Comparison of ENCODE assay signal across 1 cellular context in the genomic region with DNA sequence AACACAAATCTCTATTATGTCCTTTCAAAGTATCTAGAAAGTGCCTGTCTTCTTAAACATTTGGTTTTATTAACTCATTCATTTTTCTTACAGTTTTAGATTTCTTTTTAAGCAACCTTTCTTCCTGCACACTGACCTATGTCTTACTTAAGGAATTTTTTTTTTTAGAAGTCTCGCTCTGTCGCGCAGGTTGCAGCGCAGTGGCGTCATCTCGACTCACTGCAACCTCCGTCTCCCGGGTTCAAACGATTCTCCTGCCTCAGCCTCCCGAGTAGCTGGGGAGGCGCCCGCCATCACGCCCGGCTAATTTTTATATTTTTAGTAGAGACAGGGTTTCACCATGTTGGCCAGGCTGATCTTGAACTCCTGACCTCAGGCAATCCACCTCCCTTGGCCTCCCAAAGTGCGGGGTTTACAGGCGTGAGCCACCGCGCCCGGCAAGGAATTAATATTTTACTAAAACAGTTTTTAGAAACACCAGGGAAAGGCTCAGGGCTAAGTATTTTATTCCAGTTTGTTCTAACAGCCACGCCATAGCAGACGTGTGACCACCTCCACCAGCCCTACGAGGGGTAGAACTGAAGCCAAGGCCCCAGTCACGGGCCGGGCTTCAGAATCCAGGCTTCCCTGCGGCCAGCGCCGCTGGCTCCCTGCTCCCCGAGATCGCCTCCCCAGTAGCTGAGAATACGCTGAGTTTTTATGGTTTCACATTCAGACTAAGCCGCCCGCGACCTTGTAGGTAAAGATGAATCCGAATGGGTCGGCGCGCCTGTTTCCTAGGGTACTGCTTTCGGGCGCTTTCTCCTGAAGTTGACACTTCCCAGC.
A peak's percentile ranks its signal among the peaks of the same experiment; 100 is the strongest.
TF ChIP-seq lines count a peak whose summit lies in the region.

No MANE protein-coding gene starts in this region.

TF ChIP-seq in K562, 482 proteins besides CTCF, POLR2A, EP300 and RAD21 (continued from another document and continues in another):
- no peak for TF ChIP-seq SMARCB1 (IDR thresholded peaks at IDR 0.05; ENCODE audit: insufficient read length, low read depth)
- TF ChIP-seq ZNF644 (tag; IDR thresholded peaks at IDR 0.05; ENCODE audit: low read depth) = no peak
- no peak for TF ChIP-seq ZNF217 (CRISPR knock-in tag; IDR thresholded peaks at IDR 0.05)
- TF ChIP-seq, protein P1, sequence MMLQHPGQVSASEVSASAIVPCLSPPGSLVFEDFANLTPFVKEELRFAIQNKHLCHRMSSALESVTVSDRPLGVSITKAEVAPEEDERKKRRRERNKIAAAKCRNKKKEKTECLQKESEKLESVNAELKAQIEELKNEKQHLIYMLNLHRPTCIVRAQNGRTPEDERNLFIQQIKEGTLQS (IDR thresholded peaks at IDR 0.05) = peak; percentile 90
- TF ChIP-seq, protein P1 (CRISPR knock-in tag; conservative IDR thresholded peaks at IDR 0.05) = no peak
- TF ChIP-seq ZBTB9 (CRISPR knock-in tag; IDR thresholded peaks at IDR 0.05) = peak; percentile 44; the same call in 1 of the 2 replicates
- TF ChIP-seq DIDO1 (tag; IDR thresholded peaks at IDR 0.05; ENCODE audit: low read depth) = no peak; the same call in 1 of the 2 replicates
- no peak for TF ChIP-seq ZNF124 (CRISPR knock-in tag; IDR thresholded peaks at IDR 0.05)
- TF ChIP-seq, protein P2, sequence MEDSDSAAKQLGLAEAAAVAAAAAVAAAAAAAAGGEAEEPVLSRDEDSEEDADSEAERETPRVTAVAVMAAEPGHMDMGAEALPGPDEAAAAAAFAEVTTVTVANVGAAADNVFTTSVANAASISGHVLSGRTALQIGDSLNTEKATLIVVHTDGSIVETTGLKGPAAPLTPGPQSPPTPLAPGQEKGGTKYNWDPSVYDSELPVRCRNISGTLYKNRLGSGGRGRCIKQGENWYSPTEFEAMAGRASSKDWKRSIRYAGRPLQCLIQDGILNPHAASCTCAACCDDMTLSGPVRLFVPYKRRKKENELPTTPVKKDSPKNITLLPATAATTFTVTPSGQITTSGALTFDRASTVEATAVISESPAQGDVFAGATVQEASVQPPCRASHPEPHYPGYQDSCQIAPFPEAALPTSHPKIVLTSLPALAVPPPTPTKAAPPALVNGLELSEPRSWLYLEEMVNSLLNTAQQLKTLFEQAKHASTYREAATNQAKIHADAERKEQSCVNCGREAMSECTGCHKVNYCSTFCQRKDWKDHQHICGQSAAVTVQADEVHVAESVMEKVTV (CRISPR knock-in tag; IDR thresholded peaks at IDR 0.05) = peak; percentile 26; the same call in 1 of the 2 replicates
- 0 out of 2 replicates have a peak, but pooled peaks have one; percentile 29 for TF ChIP-seq CHAMP1 (IDR thresholded peaks at IDR 0.05)
- TF ChIP-seq, protein P3, sequence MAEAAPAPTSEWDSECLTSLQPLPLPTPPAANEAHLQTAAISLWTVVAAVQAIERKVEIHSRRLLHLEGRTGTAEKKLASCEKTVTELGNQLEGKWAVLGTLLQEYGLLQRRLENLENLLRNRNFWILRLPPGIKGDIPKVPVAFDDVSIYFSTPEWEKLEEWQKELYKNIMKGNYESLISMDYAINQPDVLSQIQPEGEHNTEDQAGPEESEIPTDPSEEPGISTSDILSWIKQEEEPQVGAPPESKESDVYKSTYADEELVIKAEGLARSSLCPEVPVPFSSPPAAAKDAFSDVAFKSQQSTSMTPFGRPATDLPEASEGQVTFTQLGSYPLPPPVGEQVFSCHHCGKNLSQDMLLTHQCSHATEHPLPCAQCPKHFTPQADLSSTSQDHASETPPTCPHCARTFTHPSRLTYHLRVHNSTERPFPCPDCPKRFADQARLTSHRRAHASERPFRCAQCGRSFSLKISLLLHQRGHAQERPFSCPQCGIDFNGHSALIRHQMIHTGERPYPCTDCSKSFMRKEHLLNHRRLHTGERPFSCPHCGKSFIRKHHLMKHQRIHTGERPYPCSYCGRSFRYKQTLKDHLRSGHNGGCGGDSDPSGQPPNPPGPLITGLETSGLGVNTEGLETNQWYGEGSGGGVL (CRISPR knock-in tag; IDR thresholded peaks at IDR 0.05) = no peak
- TF ChIP-seq AFF1 (IDR thresholded peaks at IDR 0.05; ENCODE audit: low read depth in 1 of 2, partially characterized antibody in 2 of 2) = peak in 1 of 2 experiments; percentile 82
- TF ChIP-seq ZNF79 (CRISPR knock-in tag; IDR thresholded peaks at IDR 0.05; ENCODE audit: low read depth) = no peak
- no peak for TF ChIP-seq NFIX (CRISPR knock-in tag; IDR thresholded peaks at IDR 0.05; ENCODE audit: low read depth)
- no peak; the same call in 1 of the 2 replicates for TF ChIP-seq ZNF41 (CRISPR knock-in tag; conservative IDR thresholded peaks at IDR 0.05)
- no peak for TF ChIP-seq ZNF740 (CRISPR knock-in tag; IDR thresholded peaks at IDR 0.05)
- no peak for TF ChIP-seq ZNF740 (tag; IDR thresholded peaks at IDR 0.05)
- TF ChIP-seq RBM34 (IDR thresholded peaks at IDR 0.05; ENCODE audit: borderline replicate concordance, insufficient read depth, low read length) = no peak
- peak; percentile 10 for TF ChIP-seq POLR2B (IDR thresholded peaks at IDR 0.05; ENCODE audit: low read depth, partially characterized antibody)
- peak; percentile 60; the same call in 1 of the 2 replicates for TF ChIP-seq TGIF2 (CRISPR knock-in tag; IDR thresholded peaks at IDR 0.05)
- TF ChIP-seq, protein P4, sequence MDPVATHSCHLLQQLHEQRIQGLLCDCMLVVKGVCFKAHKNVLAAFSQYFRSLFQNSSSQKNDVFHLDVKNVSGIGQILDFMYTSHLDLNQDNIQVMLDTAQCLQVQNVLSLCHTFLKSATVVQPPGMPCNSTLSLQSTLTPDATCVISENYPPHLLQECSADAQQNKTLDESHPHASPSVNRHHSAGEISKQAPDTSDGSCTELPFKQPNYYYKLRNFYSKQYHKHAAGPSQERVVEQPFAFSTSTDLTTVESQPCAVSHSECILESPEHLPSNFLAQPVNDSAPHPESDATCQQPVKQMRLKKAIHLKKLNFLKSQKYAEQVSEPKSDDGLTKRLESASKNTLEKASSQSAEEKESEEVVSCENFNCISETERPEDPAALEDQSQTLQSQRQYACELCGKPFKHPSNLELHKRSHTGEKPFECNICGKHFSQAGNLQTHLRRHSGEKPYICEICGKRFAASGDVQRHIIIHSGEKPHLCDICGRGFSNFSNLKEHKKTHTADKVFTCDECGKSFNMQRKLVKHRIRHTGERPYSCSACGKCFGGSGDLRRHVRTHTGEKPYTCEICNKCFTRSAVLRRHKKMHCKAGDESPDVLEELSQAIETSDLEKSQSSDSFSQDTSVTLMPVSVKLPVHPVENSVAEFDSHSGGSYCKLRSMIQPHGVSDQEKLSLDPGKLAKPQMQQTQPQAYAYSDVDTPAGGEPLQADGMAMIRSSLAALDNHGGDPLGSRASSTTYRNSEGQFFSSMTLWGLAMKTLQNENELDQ (CRISPR knock-in tag; IDR thresholded peaks at IDR 0.05; ENCODE audit: borderline replicate concordance) = no peak
- peak; percentile 42; the same call in 1 of the 2 replicates for TF ChIP-seq NBN (IDR thresholded peaks at IDR 0.05; ENCODE audit: low read depth)
- no peak for TF ChIP-seq RAD51 (IDR thresholded peaks at IDR 0.05; ENCODE audit: borderline replicate concordance, low read depth)
- 0 out of 2 replicates have a peak, but pooled peaks have one; percentile 22 for TF ChIP-seq SMAD3 (CRISPR knock-in tag; conservative IDR thresholded peaks at IDR 0.05)
- no peak for TF ChIP-seq YBX1 (IDR thresholded peaks at IDR 0.05)
- no peak for TF ChIP-seq FUS (optimal IDR thresholded peaks at IDR 0.05; ENCODE audit: low read depth, low read length)
- TF ChIP-seq ZNF586 (CRISPR knock-in tag; conservative IDR thresholded peaks at IDR 0.05) = no peak
- TF ChIP-seq FOXA1 (IDR thresholded peaks at IDR 0.05; ENCODE audit: borderline replicate concordance) = no peak
- no peak for TF ChIP-seq SLC30A9 (CRISPR knock-in tag; IDR thresholded peaks at IDR 0.05)
- TF ChIP-seq CEBPG (CRISPR knock-in tag; IDR thresholded peaks at IDR 0.05) = peak; percentile 96
- peak; percentile 93 to 94 for TF ChIP-seq CEBPG (tag; conservative IDR thresholded peaks at IDR 0.05 in 1 of 2, IDR thresholded peaks at IDR 0.05 in 1 of 2)
- TF ChIP-seq ZNF668 (CRISPR knock-in tag; IDR thresholded peaks at IDR 0.05) = no peak
- TF ChIP-seq, protein P5, sequence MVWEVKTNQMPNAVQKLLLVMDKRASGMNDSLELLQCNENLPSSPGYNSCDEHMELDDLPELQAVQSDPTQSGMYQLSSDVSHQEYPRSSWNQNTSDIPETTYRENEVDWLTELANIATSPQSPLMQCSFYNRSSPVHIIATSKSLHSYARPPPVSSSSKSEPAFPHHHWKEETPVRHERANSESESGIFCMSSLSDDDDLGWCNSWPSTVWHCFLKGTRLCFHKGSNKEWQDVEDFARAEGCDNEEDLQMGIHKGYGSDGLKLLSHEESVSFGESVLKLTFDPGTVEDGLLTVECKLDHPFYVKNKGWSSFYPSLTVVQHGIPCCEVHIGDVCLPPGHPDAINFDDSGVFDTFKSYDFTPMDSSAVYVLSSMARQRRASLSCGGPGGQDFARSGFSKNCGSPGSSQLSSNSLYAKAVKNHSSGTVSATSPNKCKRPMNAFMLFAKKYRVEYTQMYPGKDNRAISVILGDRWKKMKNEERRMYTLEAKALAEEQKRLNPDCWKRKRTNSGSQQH (CRISPR knock-in tag; IDR thresholded peaks at IDR 0.05) = no peak
- no peak for TF ChIP-seq SIX5 (IDR thresholded peaks at IDR 0.05; ENCODE audit: borderline replicate concordance in 1 of 2, insufficient read depth in 1 of 2, low read depth in 1 of 2, low read length in 2 of 2)
